ENCODE assay signal across 16 cellular contexts in the genomic region with DNA sequence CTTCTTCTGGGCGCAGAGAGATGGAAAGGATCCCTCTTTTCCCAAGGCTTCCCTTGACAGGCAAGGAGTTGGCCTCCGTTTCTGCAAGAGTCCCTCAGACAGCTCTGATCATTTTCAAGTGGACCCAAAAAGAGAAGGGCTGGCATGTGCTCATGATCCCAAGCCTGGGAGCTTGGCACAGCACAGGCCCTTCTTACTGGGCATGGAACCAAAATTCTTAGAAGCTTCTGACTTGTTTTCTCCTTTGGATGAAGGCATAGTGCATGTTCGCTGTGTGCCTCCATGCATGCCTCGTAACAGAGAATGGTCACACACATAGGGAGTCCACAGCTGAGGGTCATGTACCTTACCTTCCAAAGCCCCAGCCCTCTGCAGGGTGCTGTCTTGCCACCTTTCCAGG.
A peak's percentile ranks its signal among the peaks of the same experiment; 100 is the strongest.
DNase-seq lines count a peak whose midpoint lies in the region; ATAC-seq, FAIRE-seq and TF ChIP-seq lines count a peak whose summit lies in the region.
"Had no signal": no experiment of that assay in that cellular context is flagged by ENCODE, and none has a peak within 500 bp of the region (broad histone marks: within the 10 kb centered on the region; RNA-seq: fewer than 3 reads in every experiment).

No MANE protein-coding gene starts in this region.

- H3K56ac ChIP-seq in IMR-90 (ENCODE audit: extremely low read depth, insufficient read depth, low read length) = no peak overlapping the region

- H2AK5ac ChIP-seq in IMR-90 (ENCODE audit: low read depth, low read length) (0 out of 2 replicates have a peak overlapping the region, but pooled peaks have one; percentile 28), mesenchymal stem cell (ENCODE audit: low read length, severe bottlenecking) (peak overlapping the region; percentile 95)

- H3K4me3 ChIP-seq in IMR-90 (ENCODE audit: insufficient read depth, low read depth, low read length) = no peak overlapping the region
- no peak overlapping the region for H3K4me3 ChIP-seq in astrocyte (ENCODE audit: insufficient read depth, low read depth, low read length)
- H3K4me3 ChIP-seq in mesenchymal stem cell (ENCODE audit: insufficient read depth in 1 of 2, low read depth in 1 of 2, low read length in 2 of 2) = no peak overlapping the region
- no peak overlapping the region for H3K4me3 ChIP-seq in suprapubic skin
- H3K4me3 ChIP-seq: HAP-1 had no signal

- H3K4ac ChIP-seq in IMR-90 (ENCODE audit: low read depth, low read length) (peak overlapping the region; percentile 47; the same call in 1 of the 2 replicates), mesenchymal stem cell (ENCODE audit: low read depth in 1 of 2, low read length in 2 of 2) (no peak overlapping the region)

- no peak overlapping the region for H2BK5ac ChIP-seq in IMR-90 (ENCODE audit: low read depth, low read length, poor library complexity, severe bottlenecking)
- no peak overlapping the region for H2BK5ac ChIP-seq in mesenchymal stem cell (ENCODE audit: low read depth, low read length, poor library complexity, severe bottlenecking)

- H3K36me3 Mint-ChIP-seq in astrocyte (ENCODE audit: low read depth, unreplicated experiment) = peaks cover 1% of the 10 kb centered on the region
- no peaks in the 10 kb centered on the region for H3K36me3 Mint-ChIP-seq in T-helper 2 cell treated with Interferon-gamma antibody and Interleukin-4, amounts not matched to agents 5 μg/mL and 100 μg/mL, for 36 hours (ENCODE audit: low read depth)

- 0 out of 2 replicates have a peak overlapping the region, but pooled peaks have one; percentile 58 for H2BK120ac ChIP-seq in IMR-90 (ENCODE audit: low read depth, low read length)
- H2BK120ac ChIP-seq in mesenchymal stem cell (ENCODE audit: low read depth, low read length) = peak overlapping the region; percentile 27

- no peak for TF ChIP-seq EP300 in suprapubic skin (IDR thresholded peaks at IDR 0.05)

- H3K36me3 ChIP-seq in IMR-90 (ENCODE audit: control insufficient read depth, insufficient read depth, low read length) (no peaks in the 10 kb centered on the region), astrocyte (ENCODE audit: insufficient read depth, low read length) (no peaks in the 10 kb centered on the region), mesenchymal stem cell (ENCODE audit: control insufficient read depth in 1 of 2, insufficient read depth in 2 of 2, low read depth in 1 of 2, low read length in 2 of 2) (no peaks in the 10 kb centered on the region), suprapubic skin (no peaks in the 10 kb centered on the region)
- H3K36me3 ChIP-seq: BE2C, HAP-1 had no signal

- H2AK9ac ChIP-seq in IMR-90 (replicated peaks; ENCODE audit: low read depth, low read length, poor library complexity) = no peak overlapping the region

- no TSS peak for BruUV-seq in IMR-90 (replicated peaks; lab: Mats Ljungman, UMichigan)

- WGBS in IMR-90 (ENCODE audit: extremely low coverage in 2 of 2, insufficient read length in 1 of 2), 2 experiments = 100% methylated on average over 2 of the region's 4 CpGs; no CpG with 5 or more reads in 1 of the 2 experiments
- 97% methylated on average over 4 of the region's 4 CpGs for WGBS in mesenchymal stem cell
- whole genome bisulfite sequencing in suprapubic skin = 88% methylated on average over 4 of the region's 4 CpGs

- H3K27ac ChIP-seq in IMR-90 (ENCODE audit: insufficient read depth, low read length) = no peak overlapping the region
- H3K27ac ChIP-seq in astrocyte (ENCODE audit: low read depth, low read length) = peak overlapping the region; percentile 99
- peak overlapping the region; percentile 93 for H3K27ac ChIP-seq in mesenchymal stem cell (ENCODE audit: low read length, poor library complexity, severe bottlenecking)
- H3K27ac ChIP-seq in suprapubic skin = peak overlapping the region; percentile 54

- no peak overlapping the region for H4K5ac ChIP-seq in IMR-90 (ENCODE audit: low read depth, low read length)

- H2AFZ ChIP-seq in IMR-90 (replicated peaks; ENCODE audit: low read length, poor library complexity) (no peak overlapping the region), astrocyte (ENCODE audit: low read depth, low read length) (no peak overlapping the region), mesenchymal stem cell (ENCODE audit: low read depth, low read length) (no peak overlapping the region)

- no peaks in the 10 kb centered on the region for H3K9me3 Mint-ChIP-seq in astrocyte (ENCODE audit: unreplicated experiment)
- peaks cover 4% of the 10 kb centered on the region for H3K9me3 Mint-ChIP-seq in T-helper 2 cell treated with Interferon-gamma antibody and Interleukin-4, amounts not matched to agents 5 μg/mL and 100 μg/mL, for 36 hours

- no peak for DNase-seq in IMR-90
- no peak for DNase-seq in astrocyte (ENCODE audit: low read depth)
- DNase-seq in mesenchymal stem cell = no peak
- no peak for DNase-seq in suprapubic skin (ENCODE audit: low spot score in 2 of 2)
- DNase-seq in NCI-H748 treated with DMSO at 0.1 percent for 48 hours (lab: John Stamatoyannopoulos, UW) = no peak
- no peak for DNase-seq in T-helper 2 cell treated with Interferon-gamma antibody and Interleukin-4, amounts not matched to agents 5 μg/mL and 100 μg/mL, for 36 hours (ENCODE audit: low spot score)
- DNase-seq in AG08395 (ENCODE audit: low spot score) = no peak
- no peak for DNase-seq in cerebellum (ENCODE audit: low spot score)
- DNase-seq: BE2C; CD4-positive, alpha-beta T cell; Kasumi-1; MM.1S; NCI-H226; RPMI8226 had no signal

- ATAC-seq in IMR-90 (ENCODE audit: low read depth) = no peak

- in situ Hi-C loops in IMR-90 (cut with MboI; ENCODE audit: low sequenced_read_pairs) = no loop called here

- H3K4me1 Mint-ChIP-seq in astrocyte (ENCODE audit: low read depth, unreplicated experiment) = peaks cover 49% of the 10 kb centered on the region
- no peaks in the 10 kb centered on the region for H3K4me1 Mint-ChIP-seq in T-helper 2 cell treated with Interferon-gamma antibody and Interleukin-4, amounts not matched to agents 5 μg/mL and 100 μg/mL, for 36 hours (ENCODE audit: low read depth)
- H3K4me1 Mint-ChIP-seq: IgD-negative memory B cell had no signal

- TF ChIP-seq POLR2A in IMR-90 (IDR thresholded peaks at IDR 0.05; ENCODE audit: low read depth, low read length) = no peak
- no peak for TF ChIP-seq POLR2A in suprapubic skin (IDR thresholded peaks at IDR 0.05)

- peaks cover 10% of the 10 kb centered on the region for H3K27me3 ChIP-seq in IMR-90 (ENCODE audit: control insufficient read depth, insufficient read depth, low read length)
- no peaks in the 10 kb centered on the region for H3K27me3 ChIP-seq in astrocyte (ENCODE audit: insufficient read depth, low read length)
- peaks cover 0 to 47% of the 10 kb centered on the region in 2 experiments for H3K27me3 ChIP-seq in mesenchymal stem cell (ENCODE audit: control insufficient read depth in 1 of 2, insufficient read depth in 1 of 2, low read length in 2 of 2)
- H3K27me3 ChIP-seq in suprapubic skin = no peaks in the 10 kb centered on the region
- H3K27me3 ChIP-seq: BE2C had no signal

- H3K4me2 ChIP-seq in IMR-90 (ENCODE audit: low read depth, low read length) = no peak overlapping the region
- H3K4me2 ChIP-seq in astrocyte (ENCODE audit: low read length) = no peak overlapping the region
- H3K4me2 ChIP-seq in mesenchymal stem cell (ENCODE audit: low read length, poor library complexity, severe bottlenecking) = no peak overlapping the region

- H3K23ac ChIP-seq in IMR-90 (ENCODE audit: low read depth, low read length) (no peak overlapping the region), mesenchymal stem cell (ENCODE audit: low read length in 2 of 2) (no peak overlapping the region)

- TF ChIP-seq RAD21 in IMR-90 (IDR thresholded peaks at IDR 0.05; ENCODE audit: low read length) = no peak

- H3K9me3 ChIP-seq in IMR-90 (ENCODE audit: control insufficient read depth, insufficient read depth, low read length) = no peaks in the 10 kb centered on the region
- no peaks in the 10 kb centered on the region for H3K9me3 ChIP-seq in astrocyte (ENCODE audit: insufficient read depth, low read depth, low read length)
- peaks cover 11% of the 10 kb centered on the region for H3K9me3 ChIP-seq in mesenchymal stem cell (ENCODE audit: control insufficient read depth, low read length)
- no peaks in the 10 kb centered on the region for H3K9me3 ChIP-seq in suprapubic skin
- H3K9me3 ChIP-seq: BE2C, HAP-1 had no signal

- CTCF ChIA-PET in IMR-90 (lab: Yijun Ruan, JAX) = no interaction called here

- POLR2A ChIA-PET in IMR-90 (lab: Charles Lee; ENCODE audit: unreplicated experiment) = no interaction called here

- H2BK15ac ChIP-seq in IMR-90 (ENCODE audit: low read depth, low read length) (no peak overlapping the region; the same call in 2 of the 3 replicates), mesenchymal stem cell (ENCODE audit: low read depth, poor library complexity, severe bottlenecking) (no peak overlapping the region)

- H3K14ac ChIP-seq in IMR-90 (replicated peaks; ENCODE audit: low read depth, low read length) (no peak overlapping the region), mesenchymal stem cell (ENCODE audit: low read length in 2 of 2) (peak overlapping the region in 1 of 2 experiments; percentile 9)

- no peak overlapping the region for H3K9ac ChIP-seq in IMR-90 (ENCODE audit: low read depth, low read length)
- H3K9ac ChIP-seq in astrocyte (ENCODE audit: low read length) = no peak overlapping the region
- H3K9ac ChIP-seq in mesenchymal stem cell (ENCODE audit: low read length) = no peak overlapping the region

- peaks cover 3% of the 10 kb centered on the region; the same call in 1 of the 2 replicates for H4K20me1 ChIP-seq in IMR-90 (ENCODE audit: insufficient read depth, low read length)
- no peaks in the 10 kb centered on the region for H4K20me1 ChIP-seq in astrocyte (ENCODE audit: insufficient read depth, low read length)

- H4K91ac ChIP-seq in IMR-90 (ENCODE audit: insufficient read depth, low read depth, low read length) = no peak overlapping the region
- no peak overlapping the region for H4K91ac ChIP-seq in mesenchymal stem cell (ENCODE audit: low read length)

- intact Hi-C loops in IMR-90 (cut with micrococcal nuclease) = loop anchor here (5.0 kb wide), 2 partner anchors 695 to 900 kb away; a partner anchor contains a TSS

- no peak overlapping the region for H3K27ac Mint-ChIP-seq in astrocyte (ENCODE audit: unreplicated experiment)
- H3K27ac Mint-ChIP-seq in T-helper 2 cell treated with Interferon-gamma antibody and Interleukin-4, amounts not matched to agents 5 μg/mL and 100 μg/mL, for 36 hours = no peak overlapping the region
- H3K27ac Mint-ChIP-seq: CD4-positive, alpha-beta T cell; IgD-negative memory B cell had no signal

- H2BK12ac ChIP-seq in mesenchymal stem cell (ENCODE audit: low read length in 2 of 2) = peak overlapping the region; percentile 19 to 76

- dilution Hi-C loops in IMR-90 (cut with HindIII; ENCODE audit: low sequenced_read_pairs, unreplicated experiment) = no loop called here

- no peak for TF ChIP-seq CTCF in IMR-90 (conservative IDR thresholded peaks at IDR 0.05; ENCODE audit: low read depth, low read length)
- no peak for TF ChIP-seq CTCF in astrocyte (IDR thresholded peaks at IDR 0.05; ENCODE audit: insufficient read depth, low read depth, low read length)
- TF ChIP-seq CTCF in suprapubic skin (IDR thresholded peaks at IDR 0.05) = no peak

- H4K8ac ChIP-seq in IMR-90 (ENCODE audit: low read depth in 2 of 2, low read length in 2 of 2) (no peak overlapping the region), mesenchymal stem cell (ENCODE audit: low read length) (no peak overlapping the region)

- no peak overlapping the region for H3K18ac ChIP-seq in IMR-90 (ENCODE audit: low read depth, low read length)
- H3K18ac ChIP-seq in mesenchymal stem cell (ENCODE audit: low read depth in 1 of 2, low read length in 2 of 2) = peak overlapping the region in 1 of 2 experiments; percentile 54

- H3K4me3 Mint-ChIP-seq in astrocyte (ENCODE audit: unreplicated experiment) = no peak overlapping the region
- no peak overlapping the region for H3K4me3 Mint-ChIP-seq in T-helper 2 cell treated with Interferon-gamma antibody and Interleukin-4, amounts not matched to agents 5 μg/mL and 100 μg/mL, for 36 hours
- H3K4me3 Mint-ChIP-seq: CD4-positive, alpha-beta T cell had no signal

- peaks cover 21% of the 10 kb centered on the region for H3K9me1 ChIP-seq in IMR-90 (ENCODE audit: insufficient read depth, low read length)

- H2BK20ac ChIP-seq in IMR-90 (ENCODE audit: low read depth, low read length) = peak overlapping the region; percentile 16; the same call in 1 of the 2 replicates

- FAIRE-seq in astrocyte (lab: Jason Lieb, UNC) = no peak

- H3K27me3 Mint-ChIP-seq in astrocyte (ENCODE audit: low read depth, unreplicated experiment) = no peaks in the 10 kb centered on the region
- peaks cover 3% of the 10 kb centered on the region for H3K27me3 Mint-ChIP-seq in T-helper 2 cell treated with Interferon-gamma antibody and Interleukin-4, amounts not matched to agents 5 μg/mL and 100 μg/mL, for 36 hours (ENCODE audit: low read depth)

- H3K79me2 ChIP-seq in astrocyte (ENCODE audit: insufficient read depth, low read length) = no peaks in the 10 kb centered on the region

- H3K79me1 ChIP-seq in IMR-90 (ENCODE audit: low read depth in 1 of 2, low read length in 2 of 2) (no peaks in the 10 kb centered on the region), mesenchymal stem cell (replicated peaks; ENCODE audit: low read length, poor library complexity, severe bottlenecking) (no peaks in the 10 kb centered on the region)

- peaks cover 11% of the 10 kb centered on the region for H3K4me1 ChIP-seq in IMR-90 (ENCODE audit: control insufficient read depth, insufficient read depth, low read length)
- H3K4me1 ChIP-seq in astrocyte (ENCODE audit: insufficient read depth, low read length) = peaks cover 59% of the 10 kb centered on the region
- H3K4me1 ChIP-seq in mesenchymal stem cell (ENCODE audit: control insufficient read depth, insufficient read depth, low read depth, low read length) = peaks cover 30% of the 10 kb centered on the region
- peaks cover 46% of the 10 kb centered on the region for H3K4me1 ChIP-seq in suprapubic skin
- H3K4me1 ChIP-seq: HAP-1 had no signal
